ENCODE assay signal across 1 cellular context in genomic region chr13:61508936-61509335, GRCh38.
TF ChIP-seq lines count a peak whose summit lies in the region.

No MANE protein-coding gene starts in this region.

TF ChIP-seq in GM23338, 12 proteins besides CTCF, POLR2A, EP300 and RAD21 (continued from another document):
- TF ChIP-seq, protein P1, sequence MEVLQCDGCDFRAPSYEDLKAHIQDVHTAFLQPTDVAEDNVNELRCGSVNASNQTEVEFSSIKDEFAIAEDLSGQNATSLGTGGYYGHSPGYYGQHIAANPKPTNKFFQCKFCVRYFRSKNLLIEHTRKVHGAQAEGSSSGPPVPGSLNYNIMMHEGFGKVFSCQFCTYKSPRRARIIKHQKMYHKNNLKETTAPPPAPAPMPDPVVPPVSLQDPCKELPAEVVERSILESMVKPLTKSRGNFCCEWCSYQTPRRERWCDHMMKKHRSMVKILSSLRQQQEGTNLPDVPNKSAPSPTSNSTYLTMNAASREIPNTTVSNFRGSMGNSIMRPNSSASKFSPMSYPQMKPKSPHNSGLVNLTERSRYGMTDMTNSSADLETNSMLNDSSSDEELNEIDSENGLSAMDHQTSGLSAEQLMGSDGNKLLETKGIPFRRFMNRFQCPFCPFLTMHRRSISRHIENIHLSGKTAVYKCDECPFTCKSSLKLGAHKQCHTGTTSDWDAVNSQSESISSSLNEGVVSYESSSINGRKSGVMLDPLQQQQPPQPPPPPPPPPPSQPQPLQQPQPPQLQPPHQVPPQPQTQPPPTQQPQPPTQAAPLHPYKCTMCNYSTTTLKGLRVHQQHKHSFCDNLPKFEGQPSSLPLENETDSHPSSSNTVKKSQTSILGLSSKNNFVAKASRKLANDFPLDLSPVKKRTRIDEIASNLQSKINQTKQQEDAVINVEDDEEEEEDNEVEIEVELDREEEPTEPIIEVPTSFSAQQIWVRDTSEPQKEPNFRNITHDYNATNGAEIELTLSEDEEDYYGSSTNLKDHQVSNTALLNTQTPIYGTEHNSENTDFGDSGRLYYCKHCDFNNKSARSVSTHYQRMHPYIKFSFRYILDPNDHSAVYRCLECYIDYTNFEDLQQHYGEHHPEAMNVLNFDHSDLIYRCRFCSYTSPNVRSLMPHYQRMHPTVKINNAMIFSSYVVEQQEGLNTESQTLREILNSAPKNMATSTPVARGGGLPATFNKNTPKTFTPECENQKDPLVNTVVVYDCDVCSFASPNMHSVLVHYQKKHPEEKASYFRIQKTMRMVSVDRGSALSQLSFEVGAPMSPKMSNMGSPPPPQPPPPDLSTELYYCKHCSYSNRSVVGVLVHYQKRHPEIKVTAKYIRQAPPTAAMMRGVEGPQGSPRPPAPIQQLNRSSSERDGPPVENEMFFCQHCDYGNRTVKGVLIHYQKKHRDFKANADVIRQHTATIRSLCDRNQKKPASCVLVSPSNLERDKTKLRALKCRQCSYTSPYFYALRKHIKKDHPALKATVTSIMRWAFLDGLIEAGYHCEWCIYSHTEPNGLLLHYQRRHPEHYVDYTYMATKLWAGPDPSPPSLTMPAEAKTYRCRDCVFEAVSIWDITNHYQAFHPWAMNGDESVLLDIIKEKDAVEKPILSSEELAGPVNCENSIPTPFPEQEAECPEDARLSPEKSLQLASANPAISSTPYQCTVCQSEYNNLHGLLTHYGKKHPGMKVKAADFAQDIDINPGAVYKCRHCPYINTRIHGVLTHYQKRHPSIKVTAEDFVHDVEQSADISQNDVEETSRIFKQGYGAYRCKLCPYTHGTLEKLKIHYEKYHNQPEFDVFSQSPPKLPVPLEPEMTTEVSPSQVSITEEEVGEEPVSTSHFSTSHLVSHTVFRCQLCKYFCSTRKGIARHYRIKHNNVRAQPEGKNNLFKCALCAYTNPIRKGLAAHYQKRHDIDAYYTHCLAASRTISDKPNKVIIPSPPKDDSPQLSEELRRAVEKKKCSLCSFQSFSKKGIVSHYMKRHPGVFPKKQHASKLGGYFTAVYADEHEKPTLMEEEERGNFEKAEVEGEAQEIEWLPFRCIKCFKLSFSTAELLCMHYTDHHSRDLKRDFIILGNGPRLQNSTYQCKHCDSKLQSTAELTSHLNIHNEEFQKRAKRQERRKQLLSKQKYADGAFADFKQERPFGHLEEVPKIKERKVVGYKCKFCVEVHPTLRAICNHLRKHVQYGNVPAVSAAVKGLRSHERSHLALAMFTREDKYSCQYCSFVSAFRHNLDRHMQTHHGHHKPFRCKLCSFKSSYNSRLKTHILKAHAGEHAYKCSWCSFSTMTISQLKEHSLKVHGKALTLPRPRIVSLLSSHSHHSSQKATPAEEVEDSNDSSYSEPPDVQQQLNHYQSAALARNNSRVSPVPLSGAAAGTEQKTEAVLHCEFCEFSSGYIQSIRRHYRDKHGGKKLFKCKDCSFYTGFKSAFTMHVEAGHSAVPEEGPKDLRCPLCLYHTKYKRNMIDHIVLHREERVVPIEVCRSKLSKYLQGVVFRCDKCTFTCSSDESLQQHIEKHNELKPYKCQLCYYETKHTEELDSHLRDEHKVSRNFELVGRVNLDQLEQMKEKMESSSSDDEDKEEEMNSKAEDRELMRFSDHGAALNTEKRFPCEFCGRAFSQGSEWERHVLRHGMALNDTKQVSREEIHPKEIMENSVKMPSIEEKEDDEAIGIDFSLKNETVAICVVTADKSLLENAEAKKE (CRISPR knock-in tag; IDR thresholded peaks at IDR 0.05) = no peak
- TF ChIP-seq ZNF114 (CRISPR knock-in tag; IDR thresholded peaks at IDR 0.05) (no peak), EZH2 (IDR thresholded peaks at IDR 0.05; ENCODE audit: low read depth, unreplicated experiment) (no peak), CREB1 (CRISPR knock-in tag; IDR thresholded peaks at IDR 0.05; ENCODE audit: low read depth) (no peak), JUNB (IDR thresholded peaks at IDR 0.05; ENCODE audit: unreplicated experiment) (no peak), NANOG (IDR thresholded peaks at IDR 0.05; ENCODE audit: borderline replicate concordance) (no peak), POLR2AphosphoS5 (IDR thresholded peaks at IDR 0.05; ENCODE audit: low read depth) (no peak), EZH2phosphoT487 (IDR thresholded peaks at IDR 0.05; ENCODE audit: unreplicated experiment) (no peak), STAT1 (IDR thresholded peaks at IDR 0.05; ENCODE audit: unreplicated experiment) (no peak)
- TF ChIP-seq, protein P2, sequence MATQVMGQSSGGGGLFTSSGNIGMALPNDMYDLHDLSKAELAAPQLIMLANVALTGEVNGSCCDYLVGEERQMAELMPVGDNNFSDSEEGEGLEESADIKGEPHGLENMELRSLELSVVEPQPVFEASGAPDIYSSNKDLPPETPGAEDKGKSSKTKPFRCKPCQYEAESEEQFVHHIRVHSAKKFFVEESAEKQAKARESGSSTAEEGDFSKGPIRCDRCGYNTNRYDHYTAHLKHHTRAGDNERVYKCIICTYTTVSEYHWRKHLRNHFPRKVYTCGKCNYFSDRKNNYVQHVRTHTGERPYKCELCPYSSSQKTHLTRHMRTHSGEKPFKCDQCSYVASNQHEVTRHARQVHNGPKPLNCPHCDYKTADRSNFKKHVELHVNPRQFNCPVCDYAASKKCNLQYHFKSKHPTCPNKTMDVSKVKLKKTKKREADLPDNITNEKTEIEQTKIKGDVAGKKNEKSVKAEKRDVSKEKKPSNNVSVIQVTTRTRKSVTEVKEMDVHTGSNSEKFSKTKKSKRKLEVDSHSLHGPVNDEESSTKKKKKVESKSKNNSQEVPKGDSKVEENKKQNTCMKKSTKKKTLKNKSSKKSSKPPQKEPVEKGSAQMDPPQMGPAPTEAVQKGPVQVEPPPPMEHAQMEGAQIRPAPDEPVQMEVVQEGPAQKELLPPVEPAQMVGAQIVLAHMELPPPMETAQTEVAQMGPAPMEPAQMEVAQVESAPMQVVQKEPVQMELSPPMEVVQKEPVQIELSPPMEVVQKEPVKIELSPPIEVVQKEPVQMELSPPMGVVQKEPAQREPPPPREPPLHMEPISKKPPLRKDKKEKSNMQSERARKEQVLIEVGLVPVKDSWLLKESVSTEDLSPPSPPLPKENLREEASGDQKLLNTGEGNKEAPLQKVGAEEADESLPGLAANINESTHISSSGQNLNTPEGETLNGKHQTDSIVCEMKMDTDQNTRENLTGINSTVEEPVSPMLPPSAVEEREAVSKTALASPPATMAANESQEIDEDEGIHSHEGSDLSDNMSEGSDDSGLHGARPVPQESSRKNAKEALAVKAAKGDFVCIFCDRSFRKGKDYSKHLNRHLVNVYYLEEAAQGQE (IDR thresholded peaks at IDR 0.05; ENCODE audit: unreplicated experiment) = no peak
- TF ChIP-seq, protein P3, sequence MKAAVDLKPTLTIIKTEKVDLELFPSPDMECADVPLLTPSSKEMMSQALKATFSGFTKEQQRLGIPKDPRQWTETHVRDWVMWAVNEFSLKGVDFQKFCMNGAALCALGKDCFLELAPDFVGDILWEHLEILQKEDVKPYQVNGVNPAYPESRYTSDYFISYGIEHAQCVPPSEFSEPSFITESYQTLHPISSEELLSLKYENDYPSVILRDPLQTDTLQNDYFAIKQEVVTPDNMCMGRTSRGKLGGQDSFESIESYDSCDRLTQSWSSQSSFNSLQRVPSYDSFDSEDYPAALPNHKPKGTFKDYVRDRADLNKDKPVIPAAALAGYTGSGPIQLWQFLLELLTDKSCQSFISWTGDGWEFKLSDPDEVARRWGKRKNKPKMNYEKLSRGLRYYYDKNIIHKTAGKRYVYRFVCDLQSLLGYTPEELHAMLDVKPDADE (IDR thresholded peaks at IDR 0.05) = no peak
